8 cellular contexts compared by ENCODE assay signal in the genomic region with DNA sequence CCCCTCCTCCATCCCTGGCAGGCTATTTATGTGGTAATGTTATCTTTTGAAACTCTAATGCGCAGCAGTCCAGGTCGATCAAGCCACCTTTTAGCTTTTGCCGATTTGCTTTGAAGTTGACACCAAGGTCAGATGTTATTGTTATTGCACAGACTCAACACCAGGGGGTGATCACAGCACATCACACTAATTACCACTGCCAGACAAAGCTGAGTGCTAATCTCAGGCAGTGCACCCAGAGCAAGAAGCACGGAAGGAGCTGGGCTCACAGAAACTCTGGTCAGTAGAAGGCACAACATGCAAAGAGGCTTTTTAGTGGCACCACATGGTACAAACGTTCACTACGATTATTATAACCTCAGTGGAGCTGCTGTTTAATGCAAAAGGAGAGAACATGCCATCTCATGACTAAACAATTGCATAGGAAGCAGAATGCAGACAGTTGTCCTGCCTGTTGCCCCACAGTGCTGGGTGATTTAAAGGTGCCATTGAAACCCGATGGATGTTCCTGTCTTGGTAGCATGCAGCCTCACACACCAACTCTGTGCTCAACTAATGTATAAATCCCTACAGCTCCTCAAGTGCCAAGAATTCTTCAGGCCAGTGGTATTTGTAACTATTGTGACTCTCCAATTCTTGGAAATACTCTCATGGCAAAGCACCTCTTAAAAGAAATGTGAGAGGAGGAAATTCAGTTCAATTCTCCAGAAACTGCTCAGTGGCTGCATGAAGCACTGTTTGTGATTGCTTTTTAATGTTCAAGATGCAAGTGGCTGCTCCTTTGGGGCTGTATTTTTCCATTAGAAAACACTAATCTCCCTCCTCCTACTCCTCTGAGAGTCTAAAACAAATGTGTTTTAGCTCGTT.
DNase-seq lines count a peak whose midpoint lies in the region; ATAC-seq and TF ChIP-seq lines count a peak whose summit lies in the region.

No MANE protein-coding gene starts in this region.

- no peak overlapping the region for H3K4me3 ChIP-seq in Caco-2 (ENCODE audit: low read depth, low read length)
- no peak overlapping the region for H3K4me3 ChIP-seq in epithelial cell of proximal tubule (ENCODE audit: low read depth, low read length)

- BruUV-seq in Caco-2 (replicated peaks; lab: Mats Ljungman, UMichigan), result no TSS peak

- peaks cover 7% of the 10 kb centered on the region for H3K4me1 Mint-ChIP-seq in Caco-2 (ENCODE audit: low read depth, unreplicated experiment)
- H3K4me1 Mint-ChIP-seq in activated CD8-positive, alpha-beta T cell treated with anti-CD3 and anti-CD28 coated beads for 36 hours (ENCODE audit: low read depth), result peaks cover 2% of the 10 kb centered on the region

- no peaks in the 10 kb centered on the region for H3K27me3 ChIP-seq in Caco-2 (replicated peaks; ENCODE audit: control insufficient read depth, insufficient read depth, low read length)

- no peaks in the 10 kb centered on the region for H3K36me3 Mint-ChIP-seq in Caco-2 (ENCODE audit: insufficient read depth, unreplicated experiment)
- H3K36me3 Mint-ChIP-seq in activated CD8-positive, alpha-beta T cell treated with anti-CD3 and anti-CD28 coated beads for 36 hours (ENCODE audit: low read depth), result no peaks in the 10 kb centered on the region

- TF ChIP-seq CTCF in Caco-2 (IDR thresholded peaks at IDR 0.05; ENCODE audit: insufficient read depth in 1 of 2, low read depth in 1 of 2, low read length in 1 of 2, severe bottlenecking in 1 of 2, unreplicated experiment in 1 of 2), result peak; percentile 90 to 96
- peak; percentile 66 for TF ChIP-seq CTCF in activated CD8-positive, alpha-beta T cell treated with anti-CD3 and anti-CD28 coated beads for 36 hours (IDR thresholded peaks at IDR 0.05)
- peak; percentile 86 for TF ChIP-seq CTCF in epithelial cell of proximal tubule (conservative IDR thresholded peaks at IDR 0.05; ENCODE audit: low read depth, low read length)

- no peak overlapping the region for H3K27ac Mint-ChIP-seq in Caco-2 (ENCODE audit: unreplicated experiment)
- no peak overlapping the region for H3K27ac Mint-ChIP-seq in activated CD8-positive, alpha-beta T cell treated with anti-CD3 and anti-CD28 coated beads for 36 hours

- intact Hi-C loops in Caco-2 (cut with micrococcal nuclease; ENCODE audit: unreplicated experiment), result loop anchor here (1.0 to 10.0 kb wide), 7 partner anchors 241 to 652 kb away; no protein-coding TSS in a partner anchor
- intact Hi-C loops in activated CD8-positive, alpha-beta T cell treated with anti-CD3 and anti-CD28 coated beads for 36 hours (cut with micrococcal nuclease), result no loop called here

- H3K36me3 ChIP-seq in Caco-2 (ENCODE audit: control insufficient read depth, insufficient read depth, low read length), result no peaks in the 10 kb centered on the region

- H3K9me3 Mint-ChIP-seq in Caco-2 (ENCODE audit: unreplicated experiment), result no peaks in the 10 kb centered on the region
- no peaks in the 10 kb centered on the region for H3K9me3 Mint-ChIP-seq in activated CD8-positive, alpha-beta T cell treated with anti-CD3 and anti-CD28 coated beads for 36 hours

- CTCF ChIA-PET in Caco-2 (lab: Charles Lee), result interaction anchor here (0.5 to 1.5 kb wide), 21 partner anchors 10 to 1323 kb away, joined by 3 to 11 read pairs (median 3); no protein-coding TSS in a partner anchor
- CTCF ChIA-PET in activated CD8-positive, alpha-beta T cell treated with anti-CD3 and anti-CD28 coated beads for 36 hours (lab: Charles Lee), result interaction anchor here (0.6 to 2.2 kb wide), 16 partner anchors 9 to 1894 kb away, joined by 3 to 16 read pairs (median 3); partner anchors contain the start of gene PDGFD

- POLR2A ChIA-PET in Caco-2 (lab: Charles Lee), result no interaction called here
- POLR2A ChIA-PET in activated CD8-positive, alpha-beta T cell treated with anti-CD3 and anti-CD28 coated beads for 36 hours (lab: Charles Lee), result no interaction called here

- peaks cover 3% of the 10 kb centered on the region for H3K27me3 Mint-ChIP-seq in Caco-2 (ENCODE audit: insufficient read depth, unreplicated experiment)
- peaks cover 5% of the 10 kb centered on the region for H3K27me3 Mint-ChIP-seq in activated CD8-positive, alpha-beta T cell treated with anti-CD3 and anti-CD28 coated beads for 36 hours

- H3K4me1 ChIP-seq in Caco-2, result no peaks in the 10 kb centered on the region

- peak; percentile 80 to 82 for DNase-seq in Caco-2
- DNase-seq in NCI-H748 treated with DMSO at 0.1 percent for 48 hours (lab: John Stamatoyannopoulos, UW), result peak; percentile 75
- peak; percentile 39 for DNase-seq in activated CD8-positive, alpha-beta T cell treated with anti-CD3 and anti-CD28 coated beads for 36 hours
- DNase-seq in epithelial cell of proximal tubule (ENCODE audit: low read depth), result peak; percentile 31
- peak; percentile 76 for DNase-seq in mucosa of gallbladder (ENCODE audit: low spot score)
- DNase-seq in substantia nigra (lab: John Stamatoyannopoulos, UW), result peak in 43 of 49 donors; percentile 4 to 72 (median 32)

- no peak overlapping the region for H3K4me3 Mint-ChIP-seq in Caco-2 (ENCODE audit: unreplicated experiment)
- H3K4me3 Mint-ChIP-seq in activated CD8-positive, alpha-beta T cell treated with anti-CD3 and anti-CD28 coated beads for 36 hours, result no peak overlapping the region

- 0 out of 2 replicates have a peak, but pooled peaks cover 6% of the 10 kb centered on the region for H3K9me3 ChIP-seq in Caco-2

- peak; percentile 96 for ATAC-seq in GM19438 (IDR thresholded peaks at IDR 0.05; ENCODE audit: low read depth, unreplicated experiment)
- peak; percentile 97 for ATAC-seq in HG03442 (IDR thresholded peaks at IDR 0.05; ENCODE audit: unreplicated experiment)
- peak; percentile 84 for ATAC-seq in activated CD8-positive, alpha-beta T cell treated with anti-CD3 and anti-CD28 coated beads for 36 hours

- H3K27ac ChIP-seq in substantia nigra (ENCODE audit: low read depth, low read length, poor library complexity, severe bottlenecking), result no peak overlapping the region

Comparison
In these comparisons a context has a peak if more than half of its experiments do, and no peak if none do; other contexts are left out.
1. DNase-seq: peak in every context shown above with its lines; median percentile 81 in Caco-2; 76 in mucosa of gallbladder; 75 in NCI-H748 treated with DMSO at 0.1 percent for 48 hours; 39 in activated CD8-positive, alpha-beta T cell treated with anti-CD3 and anti-CD28 coated beads for 36 hours; 32 in substantia nigra; 31 in epithelial cell of proximal tubule.